15 cellular contexts compared by ENCODE assay signal in genomic region chr11:9762531-9762930, GRCh38.
DNase-seq lines count a peak whose midpoint lies in the region.
"Had no signal": no experiment of that assay in that cellular context is flagged by ENCODE, and none has a peak within 500 bp of the region (broad histone marks: within the 10 kb centered on the region; RNA-seq: fewer than 3 reads in every experiment).

No MANE protein-coding gene starts in this region.

- no peak overlapping the region for H3K4me3 ChIP-seq in adipocyte (ENCODE audit: low read length)
- H3K4me3 ChIP-seq: Peyer's patch had no signal

- no peaks in the 10 kb centered on the region for H3K9me3 ChIP-seq in adipocyte (ENCODE audit: control insufficient read depth, low read length)
- H3K9me3 ChIP-seq: Peyer's patch, SK-N-SH had no signal

- H3K9ac ChIP-seq in adipocyte (ENCODE audit: low read length) = peak overlapping the region; percentile 22
- H3K9ac ChIP-seq: SK-N-SH had no signal

- no peak overlapping the region for H3K4me3 Mint-ChIP-seq in activated naive CD4-positive, alpha-beta T cell treated with anti-CD3 and anti-CD28 coated beads, Interleukin-2, amount 50 U/mL, for 24 hours
- H3K4me3 Mint-ChIP-seq: B cell had no signal

- no peak for DNase-seq in activated naive CD4-positive, alpha-beta T cell (lab: John Stamatoyannopoulos, UW)
- no peak for DNase-seq in adipocyte (ENCODE audit: low read depth)
- peak; percentile 46 for DNase-seq in myocyte (ENCODE audit: low read depth)
- no peak for DNase-seq in NCI-H82 treated with DMSO at 0.1 percent for 48 hours (lab: John Stamatoyannopoulos, UW; ENCODE audit: unreplicated experiment)
- DNase-seq in SK-N-DZ (ENCODE audit: low spot score) = no peak
- no peak for DNase-seq in HT-29 (ENCODE audit: low spot score)
- DNase-seq: GF-D8, NCI-H1105, NCI-H1694 treated with DMSO at 0.1 percent for 48 hours, NCI-H226, NCI-H524, Peyer's patch, SK-N-SH had no signal

- no peaks in the 10 kb centered on the region for H3K9me3 Mint-ChIP-seq in activated naive CD4-positive, alpha-beta T cell treated with anti-CD3 and anti-CD28 coated beads, Interleukin-2, amount 50 U/mL, for 24 hours

- no peaks in the 10 kb centered on the region for H3K36me3 ChIP-seq in adipocyte (ENCODE audit: control insufficient read depth, insufficient read depth, low read length, severe bottlenecking)
- H3K36me3 ChIP-seq: Peyer's patch had no signal

- no peaks in the 10 kb centered on the region for H3K27me3 ChIP-seq in adipocyte (replicated peaks; ENCODE audit: control insufficient read depth, insufficient read depth, low read length)
- H3K27me3 ChIP-seq: Peyer's patch had no signal

- H3K27ac Mint-ChIP-seq in activated naive CD4-positive, alpha-beta T cell treated with anti-CD3 and anti-CD28 coated beads, Interleukin-2, amount 50 U/mL, for 24 hours = peak overlapping the region; percentile 10
- H3K27ac Mint-ChIP-seq: B cell had no signal

- H3K27me3 Mint-ChIP-seq in activated naive CD4-positive, alpha-beta T cell treated with anti-CD3 and anti-CD28 coated beads, Interleukin-2, amount 50 U/mL, for 24 hours = no peaks in the 10 kb centered on the region
- H3K27me3 Mint-ChIP-seq: B cell had no signal

- peaks cover 35% of the 10 kb centered on the region for H3K4me1 Mint-ChIP-seq in activated naive CD4-positive, alpha-beta T cell treated with anti-CD3 and anti-CD28 coated beads, Interleukin-2, amount 50 U/mL, for 24 hours

- peaks cover 70% of the 10 kb centered on the region for H3K4me1 ChIP-seq in adipocyte (ENCODE audit: control insufficient read depth, insufficient read depth, low read length)

- H3K36me3 Mint-ChIP-seq in activated naive CD4-positive, alpha-beta T cell treated with anti-CD3 and anti-CD28 coated beads, Interleukin-2, amount 50 U/mL, for 24 hours = peaks cover 1% of the 10 kb centered on the region
